In the genomic region with DNA sequence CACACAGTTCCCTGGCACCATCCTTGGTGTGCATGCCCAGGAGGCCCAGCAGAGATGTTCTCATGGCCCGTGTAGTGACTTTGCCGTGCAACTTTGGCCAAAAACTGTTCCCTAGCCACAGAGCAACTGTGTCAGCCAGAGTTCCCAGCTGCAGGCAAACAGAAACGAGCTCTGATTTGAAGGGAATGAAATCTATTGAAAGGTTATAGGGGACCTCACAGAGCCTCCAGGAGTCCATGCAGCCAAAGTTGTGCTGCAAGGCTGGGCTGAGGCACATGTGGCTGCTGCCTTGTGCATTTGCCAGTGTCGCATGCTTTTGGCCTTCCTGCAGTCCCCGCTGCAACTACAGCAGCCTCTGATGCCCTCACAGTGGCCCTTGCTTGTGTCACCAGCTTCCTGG, we compare ENCODE assay signal across 19 cellular contexts.
DNase-seq lines count a peak whose midpoint lies in the region; ATAC-seq and TF ChIP-seq lines count a peak whose summit lies in the region.
"Had no signal": no experiment of that assay in that cellular context is flagged by ENCODE, and none has a peak within 500 bp of the region (broad histone marks: within the 10 kb centered on the region; RNA-seq: fewer than 3 reads in every experiment).

No MANE protein-coding gene starts in this region.

- CTCF ChIA-PET in naive thymus-derived CD4-positive, alpha-beta T cell (lab: Charles Lee) = no interaction called here

- no peak overlapping the region for H3K4me3 Mint-ChIP-seq in naive thymus-derived CD4-positive, alpha-beta T cell
- H3K4me3 Mint-ChIP-seq in activated T-helper 17 cell treated with anti-CD3 and anti-CD28 coated beads, Interleukin-2, amount 50 U/mL, for 72 hours = no peak overlapping the region
- H3K4me3 Mint-ChIP-seq: B cell, CD14-positive monocyte had no signal

- intact Hi-C loops in Right ventricle myocardium superior (cut with DNase I) (no loop called here), left ventricle myocardium superior (cut with micrococcal nuclease) (no loop called here), posterior vena cava (cut with DNase I) (no loop called here)
- intact Hi-C loops in naive thymus-derived CD4-positive, alpha-beta T cell (cut with micrococcal nuclease) = no loop called here

- no peak overlapping the region for H3K4me3 ChIP-seq in right atrium auricular region
- no peak overlapping the region for H3K4me3 ChIP-seq in naive thymus-derived CD4-positive, alpha-beta T cell (ENCODE audit: low read length)
- H3K4me3 ChIP-seq: A549, Peyer's patch had no signal

- H3K9me3 ChIP-seq in right atrium auricular region = peaks cover 0 to 8% of the 10 kb centered on the region in 2 donors
- peaks cover 0 to 13% (median 0%) of the 10 kb centered on the region in 3 experiments for H3K9me3 ChIP-seq in naive thymus-derived CD4-positive, alpha-beta T cell (ENCODE audit: control insufficient read depth in 2 of 3, low read length in 3 of 3)

- peaks cover 0 to 35% (median 12%) of the 10 kb centered on the region in 11 donors for H3K9me3 Mint-ChIP-seq in naive thymus-derived CD4-positive, alpha-beta T cell
- peaks cover 10% of the 10 kb centered on the region for H3K9me3 Mint-ChIP-seq in activated T-helper 17 cell treated with anti-CD3 and anti-CD28 coated beads, Interleukin-2, amount 50 U/mL, for 72 hours

- no peaks in the 10 kb centered on the region for H3K4me1 ChIP-seq in right atrium auricular region
- H3K4me1 ChIP-seq in naive thymus-derived CD4-positive, alpha-beta T cell (ENCODE audit: control insufficient read depth in 2 of 2, insufficient read depth in 2 of 2, low read length in 2 of 2) = no peaks in the 10 kb centered on the region
- H3K4me1 ChIP-seq: A549, Peyer's patch had no signal

- peak; percentile 65 for DNase-seq in Right ventricle myocardium superior
- DNase-seq in right atrium auricular region (ENCODE audit: low spot score) = no peak
- peak; percentile 58 for DNase-seq in left ventricle myocardium superior
- peak; percentile 63 for DNase-seq in posterior vena cava (ENCODE audit: low spot score)
- DNase-seq in activated CD4-positive, alpha-beta T cell treated with anti-CD3 and anti-CD28 coated beads, Interleukin-2, amount 50 U/mL, for 4 hours = no peak
- DNase-seq in naive thymus-derived CD4-positive, alpha-beta T cell = no peak
- DNase-seq: H7, Kasumi-1, NCI-H1417, NCI-H1694 treated with DMSO at 0.1 percent for 48 hours, NCI-H2081 treated with DMSO at 0.1 percent for 48 hours, NCI-H2171 treated with DMSO at 0.1 percent for 48 hours, NCI-H524 treated with DMSO at 0.1 percent for 48 hours, NCI-H82 had no signal

- H3K27me3 ChIP-seq in right atrium auricular region = no peaks in the 10 kb centered on the region
- H3K27me3 ChIP-seq in naive thymus-derived CD4-positive, alpha-beta T cell (ENCODE audit: control insufficient read depth in 2 of 2, insufficient read depth in 2 of 2, low read length in 2 of 2) = no peaks in the 10 kb centered on the region
- H3K27me3 ChIP-seq: Peyer's patch had no signal

- no peaks in the 10 kb centered on the region for H3K4me1 Mint-ChIP-seq in naive thymus-derived CD4-positive, alpha-beta T cell
- H3K4me1 Mint-ChIP-seq in activated T-helper 17 cell treated with anti-CD3 and anti-CD28 coated beads, Interleukin-2, amount 50 U/mL, for 72 hours = no peaks in the 10 kb centered on the region
- H3K4me1 Mint-ChIP-seq: B cell, CD14-positive monocyte had no signal

- no peak for TF ChIP-seq CTCF in right atrium auricular region (IDR thresholded peaks at IDR 0.05)

- no peak overlapping the region for H3K27ac Mint-ChIP-seq in naive thymus-derived CD4-positive, alpha-beta T cell
- H3K27ac Mint-ChIP-seq in activated T-helper 17 cell treated with anti-CD3 and anti-CD28 coated beads, Interleukin-2, amount 50 U/mL, for 72 hours = no peak overlapping the region
- H3K27ac Mint-ChIP-seq: B cell had no signal

- POLR2A ChIA-PET in naive thymus-derived CD4-positive, alpha-beta T cell (lab: Charles Lee) = no interaction called here

- peaks cover 0 to 10% (median 6%) of the 10 kb centered on the region in 5 donors for H3K36me3 Mint-ChIP-seq in naive thymus-derived CD4-positive, alpha-beta T cell
- H3K36me3 Mint-ChIP-seq in activated T-helper 17 cell treated with anti-CD3 and anti-CD28 coated beads, Interleukin-2, amount 50 U/mL, for 72 hours (ENCODE audit: low read depth) = no peaks in the 10 kb centered on the region
- H3K36me3 Mint-ChIP-seq: CD14-positive monocyte had no signal

- no peak overlapping the region for H3K27ac ChIP-seq in right atrium auricular region
- no peak overlapping the region for H3K27ac ChIP-seq in naive thymus-derived CD4-positive, alpha-beta T cell (ENCODE audit: low read depth, low read length)
- H3K27ac ChIP-seq: A549, Peyer's patch had no signal

- ATAC-seq in Right ventricle myocardium superior (ENCODE audit: poor library complexity) = peak; percentile 70
- peak; percentile 70 for ATAC-seq in left ventricle myocardium superior
- ATAC-seq in naive thymus-derived CD4-positive, alpha-beta T cell = no peak
- ATAC-seq in activated T-helper 17 cell treated with anti-CD3 and anti-CD28 coated beads, Interleukin-2, amount 50 U/mL, for 72 hours (replicated peaks) = no peak
- ATAC-seq: A549 had no signal

- peaks cover 0 to 34% (median 4%) of the 10 kb centered on the region in 5 donors for H3K27me3 Mint-ChIP-seq in naive thymus-derived CD4-positive, alpha-beta T cell
- H3K27me3 Mint-ChIP-seq in activated T-helper 17 cell treated with anti-CD3 and anti-CD28 coated beads, Interleukin-2, amount 50 U/mL, for 72 hours = peaks cover 10% of the 10 kb centered on the region

- H3K36me3 ChIP-seq in right atrium auricular region = no peaks in the 10 kb centered on the region
- no peaks in the 10 kb centered on the region for H3K36me3 ChIP-seq in naive thymus-derived CD4-positive, alpha-beta T cell (ENCODE audit: control insufficient read depth in 2 of 3, insufficient read depth in 3 of 3, low read length in 3 of 3)
- H3K36me3 ChIP-seq: Peyer's patch had no signal

Comparison
In these comparisons a context has a peak if more than half of its experiments do, and no peak if none do; other contexts are left out.
1. DNase-seq: peak in Right ventricle myocardium superior (single experiment), left ventricle myocardium superior (single experiment) and posterior vena cava (single experiment); none in right atrium auricular region (single experiment), activated CD4-positive, alpha-beta T cell treated with anti-CD3 and anti-CD28 coated beads, Interleukin-2, amount 50 U/mL, for 4 hours (0 of 2) and naive thymus-derived CD4-positive, alpha-beta T cell (0 of 9).
2. ATAC-seq: peak in Right ventricle myocardium superior (single experiment) and left ventricle myocardium superior (single experiment); none in naive thymus-derived CD4-positive, alpha-beta T cell (single experiment) and activated T-helper 17 cell treated with anti-CD3 and anti-CD28 coated beads, Interleukin-2, amount 50 U/mL, for 72 hours (single experiment).